In genomic region chr2:132588576-132588975, GRCh38 we compare ENCODE assay signal across 23 cellular contexts.
"Had no signal": no experiment of that assay in that cellular context is flagged by ENCODE, and none has a peak within 500 bp of the region (broad histone marks: within the 10 kb centered on the region; RNA-seq: fewer than 3 reads in every experiment).

No MANE protein-coding gene starts in this region.

- H3K27me3 ChIP-seq: body of pancreas, suprapubic skin had no signal

- H3K4me2 ChIP-seq: smooth muscle cell had no signal

- H3K27ac ChIP-seq: body of pancreas, prostate gland, suprapubic skin had no signal

- FAIRE-seq: colon, frontal cortex, keratinocyte had no signal

- H3K9me3 Mint-ChIP-seq: activated naive CD4-positive, alpha-beta T cell treated with anti-CD3 and anti-CD28 coated beads for 36 hours had no signal

- H3K36me3 Mint-ChIP-seq: memory B cell, natural killer cell, T-cell, WTC11 had no signal

- H3K27ac Mint-ChIP-seq: activated CD4-positive, alpha-beta T cell treated with anti-CD3 and anti-CD28 coated beads for 36 hours; activated naive CD4-positive, alpha-beta T cell treated with anti-CD3 and anti-CD28 coated beads for 36 hours; memory B cell; natural killer cell; stimulated activated naive CD8-positive, alpha-beta T cell treated with anti-CD3 and anti-CD28 coated beads, Interleukin-15, amount 100 ng/mL, for 72 hours; T-cell; WTC11 had no signal

- DNase-seq: activated CD4-positive, alpha-beta T cell treated with anti-CD3 and anti-CD28 coated beads for 36 hours; activated CD4-positive, alpha-beta T cell treated with anti-CD3 and anti-CD28 coated beads, Interleukin-2, amount 50 U/mL, for 48 hours; activated naive CD4-positive, alpha-beta T cell treated with anti-CD3 and anti-CD28 coated beads for 36 hours; activated T-cell treated with anti-CD3 and anti-CD28 coated beads, Interleukin-2, amount 50 U/mL, for 1 hour; body of pancreas; central memory CD4-positive, alpha-beta T cell; erythroblast; left ventricle myocardium superior; natural killer cell; occipital lobe; right cardiac atrium; stimulated activated CD4-positive, alpha-beta T cell treated with anti-CD3 and anti-CD28 coated beads, Interleukin-4, amount 100 ng/mL, for 1 hour; stimulated activated naive CD8-positive, alpha-beta T cell treated with anti-CD3 and anti-CD28 coated beads, Interleukin-15, amount 100 ng/mL, for 72 hours; T-cell; trophoblast cell had no signal

- H3K36me3 ChIP-seq: prostate gland, suprapubic skin had no signal

- H3K4me1 ChIP-seq: prostate gland, suprapubic skin had no signal

- H3K4me1 Mint-ChIP-seq: activated CD4-positive, alpha-beta T cell treated with anti-CD3 and anti-CD28 coated beads for 36 hours; memory B cell; natural killer cell; stimulated activated naive CD8-positive, alpha-beta T cell treated with anti-CD3 and anti-CD28 coated beads, Interleukin-15, amount 100 ng/mL, for 72 hours; T-cell had no signal

- H3K27me3 Mint-ChIP-seq: activated CD4-positive, alpha-beta T cell treated with anti-CD3 and anti-CD28 coated beads for 36 hours; stimulated activated naive CD8-positive, alpha-beta T cell treated with anti-CD3 and anti-CD28 coated beads, Interleukin-15, amount 100 ng/mL, for 72 hours; T-cell had no signal

- H3K4me3 Mint-ChIP-seq: activated CD4-positive, alpha-beta T cell treated with anti-CD3 and anti-CD28 coated beads for 36 hours; activated naive CD4-positive, alpha-beta T cell treated with anti-CD3 and anti-CD28 coated beads for 36 hours; memory B cell; natural killer cell; stimulated activated naive CD8-positive, alpha-beta T cell treated with anti-CD3 and anti-CD28 coated beads, Interleukin-15, amount 100 ng/mL, for 72 hours; T-cell; WTC11 had no signal

- ATAC-seq: activated CD4-positive, alpha-beta T cell treated with anti-CD3 and anti-CD28 coated beads for 36 hours; body of pancreas; left ventricle myocardium superior; natural killer cell; right cardiac atrium; stimulated activated naive CD8-positive, alpha-beta T cell treated with anti-CD3 and anti-CD28 coated beads, Interleukin-15, amount 100 ng/mL, for 72 hours; T-cell had no signal

- H3K9me3 ChIP-seq: body of pancreas, prostate gland, suprapubic skin had no signal

- H3K4me3 ChIP-seq: body of pancreas, prostate gland, smooth muscle cell, suprapubic skin had no signal
